In genomic region chr12:2170376-2170775, GRCh38 we compare ENCODE assay signal across 20 cellular contexts.
DNase-seq lines count a peak whose midpoint lies in the region; ATAC-seq, FAIRE-seq and TF ChIP-seq lines count a peak whose summit lies in the region.
"Had no signal": no experiment of that assay in that cellular context is flagged by ENCODE, and none has a peak within 500 bp of the region (broad histone marks: within the 10 kb centered on the region; RNA-seq: fewer than 3 reads in every experiment).

No MANE protein-coding gene starts in this region.

- H2AK5ac ChIP-seq in H9 (ENCODE audit: insufficient read length, low read length) = no peak overlapping the region

- no peak for ATAC-seq in GM18520 (IDR thresholded peaks at IDR 0.05; ENCODE audit: unreplicated experiment)
- ATAC-seq: activated CD4-positive, alpha-beta T cell treated with anti-CD3 and anti-CD28 coated beads for 36 hours; natural killer cell; T-helper 17 cell had no signal

- no peak overlapping the region for H4K8ac ChIP-seq in H9 (replicated peaks; ENCODE audit: insufficient read length, low read depth, low read length)

- peaks cover 4% of the 10 kb centered on the region; the same call in 1 of the 2 replicates for H3K27me3 Mint-ChIP-seq in H9 (ENCODE audit: low read depth)

- H3K79me2 ChIP-seq in H9 (ENCODE audit: insufficient read depth, low read length) = no peaks in the 10 kb centered on the region

- no peaks in the 10 kb centered on the region for H3K36me3 ChIP-seq in small intestine (ENCODE audit: control insufficient read depth in 2 of 2, insufficient read depth in 2 of 2, low read length in 2 of 2)
- H3K36me3 ChIP-seq: BE2C had no signal

- no peak for FAIRE-seq in small intestine (lab: Jason Lieb, UNC)
- FAIRE-seq: colon, HepG2 had no signal

- no CpG with 5 or more reads among the region's 1 CpG for WGBS in H9 (ENCODE audit: extremely low coverage, insufficient read length, low lambda C conversion rate)
- 63 to 86% (median 67%) methylated on average over 1 of the region's 1 CpG for WGBS in small intestine, 3 donors

- TF ChIP-seq CTCF in H9 (conservative IDR thresholded peaks at IDR 0.05) (no peak), astrocyte of the cerebellum (IDR thresholded peaks at IDR 0.05; ENCODE audit: low read depth, low read length, missing control alignments) (no peak), foreskin fibroblast (IDR thresholded peaks at IDR 0.05; ENCODE audit: low read depth, low read length) (no peak)

- H4K5ac ChIP-seq in H9 (ENCODE audit: insufficient read length, low read depth, low read length) = no peak overlapping the region

- no peak overlapping the region for H2BK120ac ChIP-seq in H9 (ENCODE audit: low read depth, low read length, poor library complexity, severe bottlenecking)

- no peak overlapping the region for H3K4me3 Mint-ChIP-seq in H9
- H3K4me3 Mint-ChIP-seq: activated CD4-positive, alpha-beta T cell treated with anti-CD3 and anti-CD28 coated beads for 36 hours; activated naive CD4-positive, alpha-beta T cell treated with anti-CD3 and anti-CD28 coated beads, Interleukin-2, amount 50 U/mL, for 24 hours; natural killer cell; T-helper 17 cell had no signal

- H3K27ac ChIP-seq in H9 (ENCODE audit: insufficient read length, low read depth, low read length) (no peak overlapping the region), small intestine (ENCODE audit: low read depth in 1 of 2, low read length in 1 of 2) (peak overlapping the region in 1 of 2 donors; percentile 79)
- H3K27ac ChIP-seq: epithelial cell of prostate, psoas muscle had no signal

- no peak overlapping the region for H3T11ph ChIP-seq in H9 (ENCODE audit: low read length)

- DNase-seq in H9 = no peak
- DNase-seq in astrocyte of the cerebellum (ENCODE audit: low read depth) = peak; percentile 33
- DNase-seq in foreskin fibroblast = peak; percentile 29 to 55
- DNase-seq in small intestine = peak; percentile 23
- no peak for DNase-seq in NCI-H1436 (lab: John Stamatoyannopoulos, UW)
- no peak for DNase-seq in activated CD4-positive, alpha-beta T cell treated with anti-CD3 and anti-CD28 coated beads, Interleukin-2, amount 50 U/mL, for 4 hours
- DNase-seq in activated CD4-positive, alpha-beta T cell treated with anti-CD3 and anti-CD28 coated beads for 48 hours = no peak
- DNase-seq: activated CD4-positive, alpha-beta T cell treated with anti-CD3 and anti-CD28 coated beads for 36 hours; BE2C; MV-4-11; natural killer cell; NCI-H2107; SHP77 treated with DMSO at 0.1 percent for 48 hours; T-helper 17 cell had no signal

- no peak overlapping the region for H4K91ac ChIP-seq in H9 (ENCODE audit: insufficient read length, low read depth, low read length)

- no peaks in the 10 kb centered on the region for H4K20me1 ChIP-seq in H9 (ENCODE audit: control insufficient read depth, insufficient read depth, insufficient read length)

- peaks cover 4% of the 10 kb centered on the region in 2 experiments; a peak in 3 of 4 replicates for H3K4me1 Mint-ChIP-seq in H9
- H3K4me1 Mint-ChIP-seq: activated CD4-positive, alpha-beta T cell treated with anti-CD3 and anti-CD28 coated beads for 36 hours; activated naive CD4-positive, alpha-beta T cell treated with anti-CD3 and anti-CD28 coated beads, Interleukin-2, amount 50 U/mL, for 24 hours; natural killer cell; T-helper 17 cell had no signal

- H2BK5ac ChIP-seq in H9 (ENCODE audit: insufficient read length, low read length) = no peak overlapping the region

- no peak overlapping the region for H2AFZ ChIP-seq in H9 (ENCODE audit: low read length)

- no peak overlapping the region for H3K4ac ChIP-seq in H9 (ENCODE audit: low read depth, low read length)

- no peaks in the 10 kb centered on the region for H3K23me2 ChIP-seq in H9 (ENCODE audit: insufficient read length, low read depth, low read length, poor library complexity, severe bottlenecking)

- peaks cover 0 to 6% (median 0%) of the 10 kb centered on the region in 3 experiments; a peak in 1 of 7 replicates for H3K36me3 Mint-ChIP-seq in H9 (ENCODE audit: insufficient read depth in 1 of 3, low read depth in 3 of 3)
- H3K36me3 Mint-ChIP-seq: activated naive CD4-positive, alpha-beta T cell treated with anti-CD3 and anti-CD28 coated beads, Interleukin-2, amount 50 U/mL, for 24 hours had no signal

- H3K4me3 ChIP-seq in astrocyte of the cerebellum (ENCODE audit: low read depth, low read length) (no peak overlapping the region), foreskin fibroblast (ENCODE audit: low read depth in 1 of 2, low read length in 2 of 2) (no peak overlapping the region), small intestine (ENCODE audit: low read depth in 1 of 2, low read length in 2 of 2) (no peak overlapping the region)
- H3K4me3 ChIP-seq: psoas muscle had no signal

- peaks cover 6% of the 10 kb centered on the region; the same call in 1 of the 2 replicates for H3K4me1 ChIP-seq in H9 (ENCODE audit: insufficient read depth, low read length)
- peaks cover 2 to 6% of the 10 kb centered on the region in 2 donors for H3K4me1 ChIP-seq in small intestine (ENCODE audit: control insufficient read depth in 2 of 2, insufficient read depth in 1 of 2, low read depth in 1 of 2, low read length in 1 of 2)
- H3K4me1 ChIP-seq: BE2C, psoas muscle had no signal

- H3K14ac ChIP-seq in H9 (ENCODE audit: insufficient read depth, low read length) = no peak overlapping the region

- H3K9me3 Mint-ChIP-seq in H9 = peaks cover 5 to 8% of the 10 kb centered on the region in 2 experiments; a peak in 3 of 5 replicates

- H2BK12ac ChIP-seq in H9 (ENCODE audit: insufficient read length, low read depth, low read length) = no peak overlapping the region

- H3K9ac ChIP-seq in H9 (ENCODE audit: extremely low read depth, insufficient read length, low read length) = no peak overlapping the region

- no peak overlapping the region for H3K56ac ChIP-seq in H9 (ENCODE audit: insufficient read length, low read depth, low read length)

- H3K79me1 ChIP-seq in H9 (ENCODE audit: insufficient read depth, low read depth, low read length, poor library complexity, severe bottlenecking) = no peaks in the 10 kb centered on the region

- H3K9me3 ChIP-seq in H9 (ENCODE audit: control insufficient read depth, low read depth, low read length) (no peaks in the 10 kb centered on the region), small intestine (ENCODE audit: control insufficient read depth, low read depth) (no peaks in the 10 kb centered on the region)
- H3K9me3 ChIP-seq: BE2C, psoas muscle had no signal

- H3K18ac ChIP-seq in H9 (ENCODE audit: insufficient read length, low read depth, low read length) = peak overlapping the region; percentile 26

- H3K27me3 ChIP-seq in H9 (ENCODE audit: insufficient read depth, low read length) = no peaks in the 10 kb centered on the region
- no peaks in the 10 kb centered on the region for H3K27me3 ChIP-seq in small intestine (ENCODE audit: control insufficient read depth in 2 of 2, insufficient read depth in 2 of 2, low read length in 2 of 2)
- H3K27me3 ChIP-seq: BE2C had no signal

- no peak overlapping the region for H2BK15ac ChIP-seq in H9 (ENCODE audit: low read depth, low read length)

- no peak overlapping the region for H3K27ac Mint-ChIP-seq in H9
- H3K27ac Mint-ChIP-seq: activated CD4-positive, alpha-beta T cell treated with anti-CD3 and anti-CD28 coated beads for 36 hours; activated naive CD4-positive, alpha-beta T cell treated with anti-CD3 and anti-CD28 coated beads, Interleukin-2, amount 50 U/mL, for 24 hours; natural killer cell; T-helper 17 cell had no signal

- no peak overlapping the region for H3K23ac ChIP-seq in H9 (ENCODE audit: insufficient read length, low read depth, low read length)

- H2BK20ac ChIP-seq in H9 (ENCODE audit: low read depth, low read length, poor library complexity, severe bottlenecking) = no peak overlapping the region

- in situ Hi-C loops in astrocyte of the cerebellum (cut with HindIII; ENCODE audit: low sequenced_read_pairs) = no loop called here

- no peak overlapping the region for H3K4me2 ChIP-seq in H9 (ENCODE audit: insufficient read depth, insufficient read length, low read length)

Comparison
In these comparisons a context has a peak if more than half of its experiments do, and no peak if none do; other contexts are left out.
1. DNase-seq: peak in astrocyte of the cerebellum (single experiment), foreskin fibroblast (2 of 2) and small intestine (single experiment); none in H9 (single experiment), NCI-H1436 (single experiment), activated CD4-positive, alpha-beta T cell treated with anti-CD3 and anti-CD28 coated beads, Interleukin-2, amount 50 U/mL, for 4 hours (0 of 2) and activated CD4-positive, alpha-beta T cell treated with anti-CD3 and anti-CD28 coated beads for 48 hours (single experiment).